Comparison of ENCODE assay signal across 15 cellular contexts in the genomic region with DNA sequence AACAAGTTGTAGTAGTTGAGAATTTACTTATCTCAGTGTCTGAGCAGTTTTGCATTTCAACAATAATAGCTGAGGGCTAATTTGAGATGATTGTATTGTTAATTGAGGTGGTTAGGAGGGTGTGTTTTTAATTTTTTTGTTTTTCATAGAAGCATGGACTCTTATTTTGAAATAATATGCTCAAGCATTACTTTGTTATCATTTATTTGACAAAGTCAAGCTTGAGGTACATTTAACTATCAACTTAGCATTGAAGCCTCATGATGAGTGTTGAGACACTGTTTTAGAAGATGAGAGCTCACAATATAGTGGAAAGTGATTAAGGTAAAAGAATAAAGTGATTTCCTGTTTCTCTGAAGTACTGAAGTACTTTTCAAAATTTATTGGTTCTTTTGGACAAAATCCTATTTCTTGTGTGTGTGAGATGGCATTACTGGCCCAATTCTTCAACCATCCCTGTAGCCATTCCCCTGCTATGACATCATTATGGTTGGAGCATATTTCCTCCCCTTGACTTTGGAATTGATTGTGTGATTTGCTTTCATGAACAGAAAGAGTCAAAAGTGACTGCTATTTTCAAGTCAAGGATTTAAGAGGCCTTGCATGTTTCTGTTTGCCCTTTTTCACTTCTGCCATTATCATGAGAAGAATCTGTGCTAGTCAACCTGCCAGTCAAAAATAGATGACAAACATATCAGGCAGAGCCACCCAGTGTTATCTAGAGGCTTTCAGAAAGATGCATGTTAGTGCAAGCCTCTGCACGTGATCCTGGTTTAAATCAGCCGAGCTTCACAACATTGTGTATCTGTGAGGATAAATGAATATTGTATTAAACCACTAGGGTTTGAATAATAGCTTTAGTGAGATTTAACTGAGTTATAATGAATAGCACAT.
DNase-seq lines count a peak whose midpoint lies in the region; ATAC-seq and TF ChIP-seq lines count a peak whose summit lies in the region.
"Had no signal": no experiment of that assay in that cellular context is flagged by ENCODE, and none has a peak within 500 bp of the region (broad histone marks: within the 10 kb centered on the region; RNA-seq: fewer than 3 reads in every experiment).

No MANE protein-coding gene starts in this region.

- ATAC-seq in HG02885 (IDR thresholded peaks at IDR 0.05; ENCODE audit: poor library complexity, unreplicated experiment) = peak; percentile 23
- ATAC-seq in omental fat pad (ENCODE audit: low FRiP score) = no peak
- ATAC-seq: CD8-positive, alpha-beta T cell; T-helper 17 cell had no signal

- peak overlapping the region; percentile 49 for H3K4me2 ChIP-seq in osteoblast (ENCODE audit: insufficient read depth, low read length)
- no peak overlapping the region for H3K4me2 ChIP-seq in H9 (ENCODE audit: insufficient read depth, insufficient read length, low read length)

- H3K36me3 ChIP-seq in breast epithelium (no peaks in the 10 kb centered on the region), osteoblast (ENCODE audit: insufficient read depth, low read length) (no peaks in the 10 kb centered on the region)
- H3K36me3 ChIP-seq: heart left ventricle had no signal

- H3K4me3 ChIP-seq in breast epithelium (no peak overlapping the region), osteoblast (ENCODE audit: insufficient read depth, low read length) (no peak overlapping the region)
- H3K4me3 ChIP-seq: heart left ventricle had no signal

- no peak overlapping the region for H3K14ac ChIP-seq in H9 (ENCODE audit: insufficient read depth, low read length)

- no peak overlapping the region for H4K5ac ChIP-seq in H9 (ENCODE audit: insufficient read length, low read depth, low read length)

- H3K4ac ChIP-seq in H9 (ENCODE audit: low read depth, low read length) = no peak overlapping the region

- no peak overlapping the region for H2BK15ac ChIP-seq in H9 (ENCODE audit: low read depth, low read length)

- WGBS in H9 (ENCODE audit: extremely low coverage, insufficient read length, low lambda C conversion rate) = no CpG with 5 or more reads among the region's 2 CpGs

- no peaks in the 10 kb centered on the region for H3K23me2 ChIP-seq in H9 (ENCODE audit: insufficient read length, low read depth, low read length, poor library complexity, severe bottlenecking)

- H3K4me1 ChIP-seq in breast epithelium = no peaks in the 10 kb centered on the region
- peaks cover 24% of the 10 kb centered on the region for H3K4me1 ChIP-seq in osteoblast (ENCODE audit: insufficient read depth, low read length)
- no peaks in the 10 kb centered on the region for H3K4me1 ChIP-seq in H9 (ENCODE audit: insufficient read depth, low read length)

- H2BK12ac ChIP-seq in H9 (ENCODE audit: insufficient read length, low read depth, low read length) = no peak overlapping the region

- no peak overlapping the region for H2BK120ac ChIP-seq in H9 (ENCODE audit: low read depth, low read length, poor library complexity, severe bottlenecking)

- H2AK5ac ChIP-seq in H9 (ENCODE audit: insufficient read length, low read length) = no peak overlapping the region

- H3K4me1 Mint-ChIP-seq in H9 = peaks cover 15 to 16% of the 10 kb centered on the region in 2 experiments
- H3K4me1 Mint-ChIP-seq: activated naive CD4-positive, alpha-beta T cell treated with anti-CD3 and anti-CD28 coated beads, Interleukin-2, amount 50 U/mL, for 24 hours had no signal

- no peak overlapping the region for H3K4me3 Mint-ChIP-seq in H9
- H3K4me3 Mint-ChIP-seq: activated naive CD4-positive, alpha-beta T cell treated with anti-CD3 and anti-CD28 coated beads, Interleukin-2, amount 50 U/mL, for 24 hours; CD8-positive, alpha-beta T cell; dendritic cell treated with granulocyte-macrophage colony-stimulating factor and Interleukin-4, amounts not matched to agents 40 ng/mL and 50 ng/mL, for 4 days; T-helper 17 cell; type B pancreatic cell had no signal

- no peak overlapping the region for H4K91ac ChIP-seq in H9 (ENCODE audit: insufficient read length, low read depth, low read length)

- peaks cover 3 to 17% (median 15%) of the 10 kb centered on the region in 3 experiments; a peak in 5 of 7 replicates for H3K36me3 Mint-ChIP-seq in H9 (ENCODE audit: insufficient read depth in 1 of 3, low read depth in 3 of 3)
- H3K36me3 Mint-ChIP-seq: activated naive CD4-positive, alpha-beta T cell treated with anti-CD3 and anti-CD28 coated beads, Interleukin-2, amount 50 U/mL, for 24 hours; CD8-positive, alpha-beta T cell; type B pancreatic cell had no signal

- peaks cover 6 to 9% of the 10 kb centered on the region in 2 donors for H3K9me3 ChIP-seq in breast epithelium
- H3K9me3 ChIP-seq in osteoblast (ENCODE audit: low read depth, low read length) = peaks cover 4% of the 10 kb centered on the region
- peaks cover 7% of the 10 kb centered on the region for H3K9me3 ChIP-seq in H9 (ENCODE audit: control insufficient read depth, low read depth, low read length)

- H3K27ac Mint-ChIP-seq in H9 = no peak overlapping the region
- H3K27ac Mint-ChIP-seq: activated naive CD4-positive, alpha-beta T cell treated with anti-CD3 and anti-CD28 coated beads, Interleukin-2, amount 50 U/mL, for 24 hours; CD8-positive, alpha-beta T cell; dendritic cell treated with granulocyte-macrophage colony-stimulating factor and Interleukin-4, amounts not matched to agents 40 ng/mL and 50 ng/mL, for 4 days; T-helper 17 cell; type B pancreatic cell had no signal

- H4K20me1 ChIP-seq in osteoblast (ENCODE audit: insufficient read depth, low read length) (no peaks in the 10 kb centered on the region), H9 (ENCODE audit: control insufficient read depth, insufficient read depth, insufficient read length) (no peaks in the 10 kb centered on the region)

- H3K79me2 ChIP-seq in osteoblast (ENCODE audit: insufficient read depth, low read length) (no peaks in the 10 kb centered on the region), H9 (ENCODE audit: insufficient read depth, low read length) (no peaks in the 10 kb centered on the region)

- H3K27ac ChIP-seq in breast epithelium = peak overlapping the region; percentile 71 to 78
- peak overlapping the region; percentile 88 for H3K27ac ChIP-seq in osteoblast (ENCODE audit: low read depth, low read length)
- H3K27ac ChIP-seq in H9 (ENCODE audit: insufficient read length, low read depth, low read length) = no peak overlapping the region

- DNase-seq in EH (ENCODE audit: low read depth) (peak; percentile 64), breast epithelium (ENCODE audit: low spot score in 2 of 2) (no peak), osteoblast (ENCODE audit: insufficient read length, low spot score, missing footprints) (no peak), SIG-M5 (lab: John Stamatoyannopoulos, UW) (no peak), H9 (no peak), SW480 (ENCODE audit: low spot score) (no peak), omental fat pad (ENCODE audit: low spot score) (no peak)
- DNase-seq: activated CD4-positive, alpha-beta T cell treated with anti-CD3 and anti-CD28 coated beads, Interleukin-2, amount 50 U/mL, for 4 hours; CD8-positive, alpha-beta T cell; T-helper 17 cell had no signal

- H3K23ac ChIP-seq in H9 (ENCODE audit: insufficient read length, low read depth, low read length) = no peak overlapping the region

- H3K27me3 ChIP-seq in breast epithelium (no peaks in the 10 kb centered on the region), osteoblast (ENCODE audit: insufficient read depth, low read length) (no peaks in the 10 kb centered on the region), H9 (ENCODE audit: insufficient read depth, low read length) (no peaks in the 10 kb centered on the region)
- H3K27me3 ChIP-seq: heart left ventricle had no signal

- H3K9me3 Mint-ChIP-seq in H9 = peaks cover 5 to 8% of the 10 kb centered on the region in 2 experiments; a peak in 4 of 5 replicates
- H3K9me3 Mint-ChIP-seq: activated naive CD4-positive, alpha-beta T cell treated with anti-CD3 and anti-CD28 coated beads, Interleukin-2, amount 50 U/mL, for 24 hours; CD8-positive, alpha-beta T cell; type B pancreatic cell had no signal

- TF ChIP-seq POLR2A in breast epithelium (IDR thresholded peaks at IDR 0.05) = no peak

- no peak overlapping the region for H4K8ac ChIP-seq in H9 (replicated peaks; ENCODE audit: insufficient read length, low read depth, low read length)

- no peak overlapping the region for H2BK5ac ChIP-seq in H9 (ENCODE audit: insufficient read length, low read length)

- TF ChIP-seq CTCF in breast epithelium (IDR thresholded peaks at IDR 0.05) = no peak
- TF ChIP-seq CTCF in osteoblast (IDR thresholded peaks at IDR 0.05; ENCODE audit: extremely low read depth, low read depth, low read length) = no peak
- no peak for TF ChIP-seq CTCF in H9 (conservative IDR thresholded peaks at IDR 0.05)
- no peak for TF ChIP-seq CTCF in omental fat pad (IDR thresholded peaks at IDR 0.05)

- no peak overlapping the region for H2BK20ac ChIP-seq in H9 (ENCODE audit: low read depth, low read length, poor library complexity, severe bottlenecking)

- intact Hi-C loops in breast epithelium (cut with DNase I; ENCODE audit: low total_unique reads) = no loop called here

- no peak overlapping the region for H3T11ph ChIP-seq in H9 (ENCODE audit: low read length)

- H2AFZ ChIP-seq in osteoblast (ENCODE audit: low read length) (no peak overlapping the region), H9 (ENCODE audit: low read length) (no peak overlapping the region)

- H3K79me1 ChIP-seq in H9 (ENCODE audit: insufficient read depth, low read depth, low read length, poor library complexity, severe bottlenecking) = no peaks in the 10 kb centered on the region

- H3K18ac ChIP-seq in H9 (ENCODE audit: insufficient read length, low read depth, low read length) = no peak overlapping the region

- no peaks in the 10 kb centered on the region for H3K27me3 Mint-ChIP-seq in H9 (ENCODE audit: low read depth)
- H3K27me3 Mint-ChIP-seq: activated naive CD4-positive, alpha-beta T cell treated with anti-CD3 and anti-CD28 coated beads, Interleukin-2, amount 50 U/mL, for 24 hours; dendritic cell treated with granulocyte-macrophage colony-stimulating factor and Interleukin-4, amounts not matched to agents 40 ng/mL and 50 ng/mL, for 4 days; T-helper 17 cell; type B pancreatic cell had no signal

- H3K56ac ChIP-seq in H9 (ENCODE audit: insufficient read length, low read depth, low read length) = no peak overlapping the region

- H3K9ac ChIP-seq in H9 (ENCODE audit: extremely low read depth, insufficient read length, low read length) = no peak overlapping the region
